ENCODE assay signal across 10 cellular contexts in genomic region chr17:45843722-45844121, GRCh38. TPM values are rescaled to one million over a fixed set of nuclear protein-coding genes. Genes with fewer than 3 reads are reported as not detected.
"Had no signal": no experiment of that assay in that cellular context is flagged by ENCODE, and none has a peak within 500 bp of the region (broad histone marks: within the 10 kb centered on the region; RNA-seq: fewer than 3 reads in every experiment).

No MANE protein-coding gene starts in this region.

- H3K36me3 ChIP-seq: HAP-1 had no signal

- H3K4me1 ChIP-seq: HAP-1 had no signal

- H3K4me1 Mint-ChIP-seq: GM23338 had no signal

- H3K27ac Mint-ChIP-seq: GM23338, HFFc6 had no signal

- H3K9me3 ChIP-seq: HAP-1 had no signal

- H3K4me2 ChIP-seq: GM23338, KMS-11 had no signal

- ATAC-seq: GM23338, HCT116 had no signal

- H3K4me3 ChIP-seq: GM23338, HAP-1 had no signal

- DNase-seq: H7, HFFc6, IMR-90, KBM-7 had no signal

- H3K9ac ChIP-seq: KMS-11 had no signal

- H2AFZ ChIP-seq: GM23338 had no signal

- H3K27ac ChIP-seq: HL-60, KMS-11 had no signal

- H3K9me3 Mint-ChIP-seq: GM23338, HFFc6 had no signal

- H3K4me3 Mint-ChIP-seq: GM23338, HFFc6 had no signal

RNA-seq across cellular contexts. Expression of gene SPPL2C, which starts 1.0 kb away (rescaled TPM):
- total RNA-seq: H4, H7, HFFc6, IMR-90 had no signal
- polyA plus RNA-seq: GM23338, IMR-90 had no signal

RNA-seq across cellular contexts. Expression of gene CRHR1, which starts 59.6 kb away (rescaled TPM):
- total RNA-seq: HFFc6, IMR-90 had no signal
- polyA plus RNA-seq: IMR-90 had no signal
